ENCODE assay signal across 8 cellular contexts in the genomic region with DNA sequence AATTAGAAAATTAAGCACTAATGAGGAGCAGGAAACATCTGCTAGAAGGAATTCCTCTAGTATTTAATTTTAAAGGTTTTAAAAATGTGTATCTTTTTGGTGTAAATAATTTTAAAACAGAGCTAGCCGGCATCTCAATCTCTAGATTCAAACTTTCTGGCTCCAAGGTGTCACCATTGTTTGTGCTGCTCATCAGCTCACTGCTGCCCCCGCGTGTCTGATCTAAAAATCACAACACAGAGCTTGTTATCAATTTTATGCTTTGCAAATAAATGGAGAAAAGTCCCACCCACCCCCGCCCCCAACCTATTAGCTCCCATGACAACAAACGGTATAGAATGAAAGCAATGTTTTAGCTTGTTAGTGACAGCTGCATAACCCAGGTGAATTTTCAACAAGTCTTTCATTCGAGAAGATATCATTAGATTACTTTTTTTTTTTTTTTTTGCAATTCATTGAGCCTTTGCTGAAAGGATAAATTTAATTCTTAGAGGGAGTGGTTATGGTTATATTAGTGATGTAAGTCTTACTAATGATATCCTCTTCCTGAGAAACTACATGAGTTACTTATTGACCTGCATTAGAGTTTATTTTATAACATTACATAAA. TPM values are rescaled to one million over a fixed set of nuclear protein-coding genes. Genes with fewer than 3 reads are reported as not detected.
A peak's percentile ranks its signal among the peaks of the same experiment; 100 is the strongest.
DNase-seq lines count a peak whose midpoint lies in the region; ATAC-seq and TF ChIP-seq lines count a peak whose summit lies in the region.

No MANE protein-coding gene starts in this region.

- peak; percentile 63 for TF ChIP-seq CTCF in AG09319 (IDR thresholded peaks at IDR 0.05; ENCODE audit: low read depth, low read length)

- peaks cover 17% of the 10 kb centered on the region for H3K4me1 Mint-ChIP-seq in T-helper 1 cell treated with Interleukin-12 subunit alpha and Interleukin-12 subunit beta and Interleukin-4 antibody, amounts not matched to agents 30 μg/mL and 1 μg/mL, for 36 hours (ENCODE audit: low read depth)

- intact Hi-C loops in right cardiac atrium (cut with DNase I) = loop anchor here in 1 of 4 donors (10.0 kb wide), 1 partner anchor 256 kb away; no protein-coding TSS in a partner anchor

- no peaks in the 10 kb centered on the region for H3K4me1 ChIP-seq in right cardiac atrium (ENCODE audit: control insufficient read depth, insufficient read depth, low read length)
- no peaks in the 10 kb centered on the region for H3K4me1 ChIP-seq in urinary bladder (ENCODE audit: insufficient read depth)

- no peaks in the 10 kb centered on the region for H3K9me3 ChIP-seq in right cardiac atrium (ENCODE audit: control insufficient read depth, low read length)

- peak overlapping the region; percentile 77 for H3K4me3 ChIP-seq in right cardiac atrium (ENCODE audit: low read length)
- H3K4me3 ChIP-seq in urinary bladder (ENCODE audit: low read depth, low read length) = peak overlapping the region; percentile 46

- no peaks in the 10 kb centered on the region for H3K36me3 Mint-ChIP-seq in T-helper 1 cell treated with Interleukin-12 subunit alpha and Interleukin-12 subunit beta and Interleukin-4 antibody, amounts not matched to agents 30 μg/mL and 1 μg/mL, for 36 hours (ENCODE audit: low read depth)

- peak overlapping the region; percentile 84 for H3K4me3 Mint-ChIP-seq in T-helper 1 cell treated with Interleukin-12 subunit alpha and Interleukin-12 subunit beta and Interleukin-4 antibody, amounts not matched to agents 30 μg/mL and 1 μg/mL, for 36 hours

- no peaks in the 10 kb centered on the region for H3K36me3 ChIP-seq in urinary bladder (ENCODE audit: insufficient read depth)

- H3K27ac Mint-ChIP-seq in T-helper 1 cell treated with Interleukin-12 subunit alpha and Interleukin-12 subunit beta and Interleukin-4 antibody, amounts not matched to agents 30 μg/mL and 1 μg/mL, for 36 hours = peak overlapping the region; percentile 81

- peaks cover 25% of the 10 kb centered on the region for H3K27me3 Mint-ChIP-seq in T-helper 1 cell treated with Interleukin-12 subunit alpha and Interleukin-12 subunit beta and Interleukin-4 antibody, amounts not matched to agents 30 μg/mL and 1 μg/mL, for 36 hours (ENCODE audit: low read depth)

- DNase-seq in AG09319 (ENCODE audit: extremely low read depth, low read depth) = peak; percentile 57
- peak; percentile 90 for DNase-seq in NCI-H146 (lab: John Stamatoyannopoulos, UW)
- peak; percentile 78 to 91 (median 89) for DNase-seq in right cardiac atrium
- DNase-seq in pulmonary artery endothelial cell (ENCODE audit: low read depth, low spot score) = peak; percentile 66

- H3K27me3 ChIP-seq in right cardiac atrium (ENCODE audit: control insufficient read depth, insufficient read depth) = no peaks in the 10 kb centered on the region

- WGBS in right cardiac atrium = 3% methylated on average over 6 of the region's 6 CpGs
- 8% methylated on average over 6 of the region's 6 CpGs for WGBS in urinary bladder

- H3K9me3 Mint-ChIP-seq in T-helper 1 cell treated with Interleukin-12 subunit alpha and Interleukin-12 subunit beta and Interleukin-4 antibody, amounts not matched to agents 30 μg/mL and 1 μg/mL, for 36 hours = no peaks in the 10 kb centered on the region

- peak overlapping the region; percentile 78 for H3K27ac ChIP-seq in angular gyrus (ENCODE audit: low read depth, low read length)
- H3K27ac ChIP-seq in right cardiac atrium (ENCODE audit: low read length) = no peak overlapping the region
- H3K27ac ChIP-seq in urinary bladder (ENCODE audit: low read depth) = no peak overlapping the region

- ATAC-seq in GM21723 (IDR thresholded peaks at IDR 0.05; ENCODE audit: unreplicated experiment) = peak; percentile 60
- peak; percentile 65 to 77 for ATAC-seq in right cardiac atrium

RNA-seq across cellular contexts. Expression of a gene that starts 11.3 kb away (rescaled TPM):
- not detected for total RNA-seq in right cardiac atrium
- not detected for polyA plus RNA-seq in right cardiac atrium
- total RNA-seq in pulmonary artery endothelial cell = not detected in 2 replicates
- total RNA-seq in urinary bladder = not detected
- not detected for polyA plus RNA-seq in urinary bladder

RNA-seq across cellular contexts. Expression of a gene that starts 29.6 kb away (rescaled TPM):
- total RNA-seq in right cardiac atrium = 10 to 100 TPM; 44.3 to 53.2 (median 48.8) TPM
- 24.4 TPM for polyA plus RNA-seq in right cardiac atrium
- total RNA-seq in pulmonary artery endothelial cell = 36.1 and 50.4 TPM in 2 replicates
- total RNA-seq in urinary bladder = 46.8 TPM
- polyA plus RNA-seq in urinary bladder = 11.3 TPM
